Comparison of ENCODE assay signal across 12 cellular contexts in genomic region chr22:42905702-42906183, GRCh38. TPM values are rescaled to one million over a fixed set of nuclear protein-coding genes. Genes with fewer than 3 reads are reported as not detected.
DNase-seq lines count a peak whose midpoint lies in the region; ATAC-seq and TF ChIP-seq lines count a peak whose summit lies in the region.
"Had no signal": no experiment of that assay in that cellular context is flagged by ENCODE, and none has a peak within 500 bp of the region (broad histone marks: within the 10 kb centered on the region; RNA-seq: fewer than 3 reads in every experiment).

No MANE protein-coding gene starts in this region.

- peaks cover 19 to 36% of the 10 kb centered on the region in 2 experiments for H3K4me1 Mint-ChIP-seq in H9

- H2BK15ac ChIP-seq in H9 (ENCODE audit: low read depth, low read length): no peak overlapping the region

- H3K4me1 ChIP-seq in H9 (ENCODE audit: insufficient read depth, low read length) (no peaks in the 10 kb centered on the region), cardiac muscle cell (ENCODE audit: low read depth) (peaks cover 56% of the 10 kb centered on the region), psoas muscle (peaks cover 81% of the 10 kb centered on the region)

- intact Hi-C loops in psoas muscle (cut with DNase I): loop anchor here in 1 of 2 donors (5.0 kb wide), 1 partner anchor 107 kb away; no protein-coding TSS in a partner anchor

- no peak overlapping the region for H2BK120ac ChIP-seq in H9 (ENCODE audit: low read depth, low read length, poor library complexity, severe bottlenecking)

- no peaks in the 10 kb centered on the region for H3K79me1 ChIP-seq in H9 (ENCODE audit: insufficient read depth, low read depth, low read length, poor library complexity, severe bottlenecking)

- no peak overlapping the region for H3K4me3 Mint-ChIP-seq in H9
- H3K4me3 Mint-ChIP-seq: naive thymus-derived CD8-positive, alpha-beta T cell had no signal

- no peak overlapping the region for H4K91ac ChIP-seq in H9 (ENCODE audit: insufficient read length, low read depth, low read length)

- no peak overlapping the region for H4K8ac ChIP-seq in H9 (replicated peaks; ENCODE audit: insufficient read length, low read depth, low read length)

- no peak overlapping the region for H3K14ac ChIP-seq in H9 (ENCODE audit: insufficient read depth, low read length)

- no peaks in the 10 kb centered on the region for H3K27me3 Mint-ChIP-seq in H9 (ENCODE audit: low read depth)
- H3K27me3 Mint-ChIP-seq: naive thymus-derived CD8-positive, alpha-beta T cell had no signal

- H3K79me2 ChIP-seq in H9 (ENCODE audit: insufficient read depth, low read length): peaks cover 2% of the 10 kb centered on the region; the same call in 1 of the 2 replicates

- H3K9me3 Mint-ChIP-seq in H9: no peaks in the 10 kb centered on the region
- H3K9me3 Mint-ChIP-seq: naive thymus-derived CD8-positive, alpha-beta T cell had no signal

- H3K36me3 Mint-ChIP-seq in H9 (ENCODE audit: insufficient read depth in 1 of 3, low read depth in 3 of 3): peaks cover 3 to 33% (median 6%) of the 10 kb centered on the region in 3 experiments; a peak in 5 of 7 replicates

- H3K27ac Mint-ChIP-seq in H9: peak overlapping the region in 2 of 3 experiments; percentile 15 to 21; a peak in 2 of 7 replicates

- no peak overlapping the region for H3K4ac ChIP-seq in H9 (ENCODE audit: low read depth, low read length)

- H3K9me3 ChIP-seq in H9 (ENCODE audit: control insufficient read depth, low read depth, low read length) (no peaks in the 10 kb centered on the region), cardiac muscle cell (ENCODE audit: low read depth) (no peaks in the 10 kb centered on the region), psoas muscle (no peaks in the 10 kb centered on the region)

- H3K27ac ChIP-seq in H9 (ENCODE audit: insufficient read length, low read depth, low read length) (no peak overlapping the region), cardiac muscle cell (peak overlapping the region; percentile 78), psoas muscle (peak overlapping the region; percentile 66)

- ATAC-seq in psoas muscle (peak; percentile 11 to 36 (median 24)), HG03108 (IDR thresholded peaks at IDR 0.05; ENCODE audit: unreplicated experiment) (no peak)
- ATAC-seq: naive thymus-derived CD8-positive, alpha-beta T cell had no signal

- WGBS in H9 (ENCODE audit: extremely low coverage, insufficient read length, low lambda C conversion rate): no CpG with 5 or more reads among the region's 5 CpGs
- WGBS in psoas muscle, 3 donors: 15 to 23% (median 22%) methylated on average over 5 of the region's 5 CpGs

- H3K36me3 ChIP-seq in cardiac muscle cell (no peaks in the 10 kb centered on the region), psoas muscle (ENCODE audit: insufficient read depth in 1 of 2, low read depth in 1 of 2) (peaks cover 0 to 4% of the 10 kb centered on the region in 2 donors), H7 (replicated peaks; ENCODE audit: control insufficient read depth, insufficient read depth, low read length) (peaks cover 2% of the 10 kb centered on the region)

- no peaks in the 10 kb centered on the region for H4K20me1 ChIP-seq in H9 (ENCODE audit: control insufficient read depth, insufficient read depth, insufficient read length)

- H3K23ac ChIP-seq in H9 (ENCODE audit: insufficient read length, low read depth, low read length): no peak overlapping the region

- H3K23me2 ChIP-seq in H9 (ENCODE audit: insufficient read length, low read depth, low read length, poor library complexity, severe bottlenecking): no peaks in the 10 kb centered on the region

- H3K27me3 ChIP-seq in H9 (ENCODE audit: insufficient read depth, low read length) (no peaks in the 10 kb centered on the region), cardiac muscle cell (no peaks in the 10 kb centered on the region), psoas muscle (ENCODE audit: insufficient read depth in 3 of 3, low read length in 2 of 3) (no peaks in the 10 kb centered on the region), H7 (ENCODE audit: control insufficient read depth, insufficient read depth, low read length) (no peaks in the 10 kb centered on the region)

- H2BK12ac ChIP-seq in H9 (ENCODE audit: insufficient read length, low read depth, low read length): no peak overlapping the region

- no peak overlapping the region for H3K56ac ChIP-seq in H9 (ENCODE audit: insufficient read length, low read depth, low read length)

- no peak overlapping the region for H3K9ac ChIP-seq in H9 (ENCODE audit: extremely low read depth, insufficient read length, low read length)

- no peak overlapping the region for H4K5ac ChIP-seq in H9 (ENCODE audit: insufficient read length, low read depth, low read length)

- TF ChIP-seq CTCF in H9 (conservative IDR thresholded peaks at IDR 0.05): no peak
- no peak for TF ChIP-seq CTCF in cardiac muscle cell (IDR thresholded peaks at IDR 0.05; ENCODE audit: low read depth, low read length)
- TF ChIP-seq CTCF in psoas muscle (IDR thresholded peaks at IDR 0.05): no peak

- H3T11ph ChIP-seq in H9 (ENCODE audit: low read length): no peak overlapping the region

- H2BK5ac ChIP-seq in H9 (ENCODE audit: insufficient read length, low read length): no peak overlapping the region

- no peak overlapping the region for H2BK20ac ChIP-seq in H9 (ENCODE audit: low read depth, low read length, poor library complexity, severe bottlenecking)

- DNase-seq in H9 (no peak), RPMI8226 (peak; percentile 9), cardiac muscle cell (ENCODE audit: low read depth in 1 of 2, low spot score in 1 of 2) (no peak), psoas muscle (peak; percentile 46 to 72), putamen (ENCODE audit: low spot score) (no peak), Kasumi-1 (lab: John Stamatoyannopoulos, UW) (no peak), H7 (no peak)
- DNase-seq: glutamatergic neuron; naive thymus-derived CD8-positive, alpha-beta T cell; NCI-H1694; stimulated activated CD4-positive, alpha-beta T cell treated with anti-CD3 and anti-CD28 coated beads, Interleukin-4, amount 100 ng/mL, for 24 hours had no signal

- H3K18ac ChIP-seq in H9 (ENCODE audit: insufficient read length, low read depth, low read length): no peak overlapping the region

- no peak overlapping the region for H2AFZ ChIP-seq in H9 (ENCODE audit: low read length)

- no peak overlapping the region for H2AK5ac ChIP-seq in H9 (ENCODE audit: insufficient read length, low read length)

- no peak overlapping the region for H3K4me2 ChIP-seq in H9 (ENCODE audit: insufficient read depth, insufficient read length, low read length)

- H3K4me3 ChIP-seq in cardiac muscle cell: no peak overlapping the region
- H3K4me3 ChIP-seq in psoas muscle: no peak overlapping the region
- no peak overlapping the region for H3K4me3 ChIP-seq in H7 (ENCODE audit: insufficient read depth, low read depth, low read length)

RNA-seq across cellular contexts. Expression of gene ARFGAP3, which starts 48.7 kb away (rescaled TPM):
- total RNA-seq in H9 (2021) (14.1 and 15.0 TPM in 2 replicates), cardiac muscle cell (26.3 and 30.1 TPM in 2 replicates), psoas muscle (10 to 100 TPM; 19.7 to 36.1 (median 25.8) TPM)
- polyA plus RNA-seq in cardiac muscle cell (38.2 and 48.6 TPM in 2 replicates), psoas muscle (10 to 100 TPM; 18.4 to 25.0 (median 20.1) TPM)
- total RNA-seq in H7 (2014; rRNA removed; shearing (Covaris generic)): 19.7 and 28.9 TPM in 2 replicates

Comparison
In these comparisons a context has a peak if more than half of its experiments do, and no peak if none do; other contexts are left out.
1. DNase-seq: peak in RPMI8226 (single experiment) and psoas muscle (2 of 2); none in H9 (single experiment), cardiac muscle cell (0 of 2), putamen (single experiment), Kasumi-1 (0 of 2) and H7 (single experiment).